9 cellular contexts compared by ENCODE assay signal in genomic region chr4:146018247-146018646, GRCh38.
"Had no signal": no experiment of that assay in that cellular context is flagged by ENCODE, and none has a peak within 500 bp of the region (broad histone marks: within the 10 kb centered on the region; RNA-seq: fewer than 3 reads in every experiment).

No MANE protein-coding gene starts in this region.

- H2AFZ ChIP-seq: GM23248 had no signal

- H3K36me3 ChIP-seq: HAP-1 had no signal

- DNase-seq: GM23248, GOT3, H7, HFFc6, IMR-90 had no signal

- H3K9me3 ChIP-seq: HAP-1 had no signal

- H3K4me3 ChIP-seq: GM23248, HAP-1, K562 had no signal

- H3K4me3 Mint-ChIP-seq: HFFc6 had no signal

- H3K27ac ChIP-seq: GM23248 had no signal

- H3K9me3 Mint-ChIP-seq: HFFc6 had no signal

- H3K9ac ChIP-seq: GM23248 had no signal

- FAIRE-seq: HTR-8/SVneo, K562 had no signal

- ATAC-seq: HCT116, K562 had no signal

- H3K27ac Mint-ChIP-seq: HFFc6 had no signal

- H3K4me1 ChIP-seq: HAP-1 had no signal
